9 cellular contexts compared by ENCODE assay signal in genomic region chr17:43645765-43646481, GRCh38. TPM values are rescaled to one million over a fixed set of nuclear protein-coding genes. Genes with fewer than 3 reads are reported as not detected.
A peak's percentile ranks its signal among the peaks of the same experiment; 100 is the strongest.
DNase-seq lines count a peak whose midpoint lies in the region; ATAC-seq, FAIRE-seq and TF ChIP-seq lines count a peak whose summit lies in the region.
"Had no signal": no experiment of that assay in that cellular context is flagged by ENCODE, and none has a peak within 500 bp of the region (broad histone marks: within the 10 kb centered on the region; RNA-seq: fewer than 3 reads in every experiment).

No MANE protein-coding gene starts in this region.

- FAIRE-seq in astrocyte (lab: Jason Lieb, UNC), result no peak
- no peak for FAIRE-seq in small intestine (lab: Jason Lieb, UNC)

- peaks cover 6% of the 10 kb centered on the region for H3K4me1 Mint-ChIP-seq in astrocyte (ENCODE audit: low read depth, unreplicated experiment)
- H3K4me1 Mint-ChIP-seq: memory B cell had no signal

- no peaks in the 10 kb centered on the region for H4K20me1 ChIP-seq in astrocyte (ENCODE audit: insufficient read depth, low read length)

- H3K27me3 ChIP-seq in astrocyte (ENCODE audit: insufficient read depth, low read length) (no peaks in the 10 kb centered on the region), iPS-15b (ENCODE audit: control insufficient read depth, insufficient read depth, low read length) (peaks cover 7% of the 10 kb centered on the region), small intestine (ENCODE audit: control insufficient read depth in 2 of 2, insufficient read depth in 2 of 2, low read length in 2 of 2) (no peaks in the 10 kb centered on the region)

- H2AFZ ChIP-seq in astrocyte (ENCODE audit: low read depth, low read length), result peak overlapping the region; percentile 87

- H3K27me3 Mint-ChIP-seq in astrocyte (ENCODE audit: low read depth, unreplicated experiment), result peaks cover 36% of the 10 kb centered on the region

- no peaks in the 10 kb centered on the region for H3K9me3 Mint-ChIP-seq in astrocyte (ENCODE audit: unreplicated experiment)
- H3K9me3 Mint-ChIP-seq: memory B cell had no signal

- H3K79me2 ChIP-seq in astrocyte (ENCODE audit: insufficient read depth, low read length), result no peaks in the 10 kb centered on the region

- peaks cover 1% of the 10 kb centered on the region for H3K36me3 Mint-ChIP-seq in astrocyte (ENCODE audit: low read depth, unreplicated experiment)
- H3K36me3 Mint-ChIP-seq: memory B cell had no signal

- WGBS in small intestine, 3 donors, result 1 to 6% (median 6%) methylated on average over 41 to 72 of the region's 72 CpGs

- H3K27ac ChIP-seq in astrocyte (ENCODE audit: low read depth, low read length) (no peak overlapping the region), small intestine (ENCODE audit: low read depth in 1 of 2, low read length in 1 of 2) (peak overlapping the region in 1 of 2 donors; percentile 87)

- H3K9ac ChIP-seq in astrocyte (ENCODE audit: low read length) (peak overlapping the region; percentile 72), iPS-15b (ENCODE audit: low read depth, low read length) (no peak overlapping the region)

- DNase-seq in HFF-Myc (ENCODE audit: extremely low read depth, low read depth) (no peak), astrocyte (ENCODE audit: low read depth) (no peak), small intestine (no peak)
- no peak for DNase-seq in activated CD8-positive, alpha-beta memory T cell treated with anti-CD3 and anti-CD28 coated beads for 24 hours
- DNase-seq in effector CD4-positive, alpha-beta T cell, result no peak

- ATAC-seq in HG03460 (IDR thresholded peaks at IDR 0.05; ENCODE audit: unreplicated experiment), result no peak
- no peak for ATAC-seq in HG03108 (IDR thresholded peaks at IDR 0.05; ENCODE audit: unreplicated experiment)

- no peak overlapping the region for H3K4me3 Mint-ChIP-seq in astrocyte (ENCODE audit: unreplicated experiment)
- H3K4me3 Mint-ChIP-seq: memory B cell had no signal

- no peak overlapping the region for H3K27ac Mint-ChIP-seq in astrocyte (ENCODE audit: unreplicated experiment)
- H3K27ac Mint-ChIP-seq: memory B cell had no signal

- H3K4me1 ChIP-seq in astrocyte (ENCODE audit: insufficient read depth, low read length), result peaks cover 5% of the 10 kb centered on the region
- H3K4me1 ChIP-seq in iPS-15b (ENCODE audit: control insufficient read depth, insufficient read depth, low read length), result peaks cover 2% of the 10 kb centered on the region
- no peaks in the 10 kb centered on the region for H3K4me1 ChIP-seq in small intestine (ENCODE audit: control insufficient read depth in 2 of 2, insufficient read depth in 1 of 2, low read depth in 1 of 2, low read length in 1 of 2)

- peak overlapping the region; percentile 86 for H3K4me2 ChIP-seq in astrocyte (ENCODE audit: low read length)

- H3K9me3 ChIP-seq in astrocyte (ENCODE audit: insufficient read depth, low read depth, low read length) (no peaks in the 10 kb centered on the region), iPS-15b (ENCODE audit: control insufficient read depth, insufficient read depth, low read length) (no peaks in the 10 kb centered on the region), small intestine (ENCODE audit: control insufficient read depth, low read depth) (no peaks in the 10 kb centered on the region)

- no peak for TF ChIP-seq CTCF in HFF-Myc (IDR thresholded peaks at IDR 0.05; ENCODE audit: low read depth, low read length, missing control alignments)
- TF ChIP-seq CTCF in astrocyte (IDR thresholded peaks at IDR 0.05; ENCODE audit: insufficient read depth, low read depth, low read length), result no peak

- H3K36me3 ChIP-seq in astrocyte (ENCODE audit: insufficient read depth, low read length) (no peaks in the 10 kb centered on the region), iPS-15b (ENCODE audit: control insufficient read depth, insufficient read depth, low read length) (no peaks in the 10 kb centered on the region), small intestine (ENCODE audit: control insufficient read depth in 2 of 2, insufficient read depth in 2 of 2, low read length in 2 of 2) (no peaks in the 10 kb centered on the region)

- peak overlapping the region; percentile 25 for H3K4me3 ChIP-seq in HFF-Myc (replicated peaks; ENCODE audit: low read depth, low read length)
- H3K4me3 ChIP-seq in astrocyte (ENCODE audit: insufficient read depth, low read depth, low read length), result peak overlapping the region; percentile 49
- H3K4me3 ChIP-seq in iPS-15b (ENCODE audit: low read depth, low read length), result peak overlapping the region; percentile 48
- H3K4me3 ChIP-seq in small intestine (ENCODE audit: low read depth in 1 of 2, low read length in 2 of 2), result peak overlapping the region; percentile 28 to 43

RNA-seq across cellular contexts. Expression of gene MEOX1, which starts 15.8 kb away (rescaled TPM):
- total RNA-seq in astrocyte, result not detected in 2 replicates
- polyA plus RNA-seq in small intestine, result 1 to 10 TPM in 1 of 3 donors, not detected in 2; 7.1 TPM
